In the genomic region with DNA sequence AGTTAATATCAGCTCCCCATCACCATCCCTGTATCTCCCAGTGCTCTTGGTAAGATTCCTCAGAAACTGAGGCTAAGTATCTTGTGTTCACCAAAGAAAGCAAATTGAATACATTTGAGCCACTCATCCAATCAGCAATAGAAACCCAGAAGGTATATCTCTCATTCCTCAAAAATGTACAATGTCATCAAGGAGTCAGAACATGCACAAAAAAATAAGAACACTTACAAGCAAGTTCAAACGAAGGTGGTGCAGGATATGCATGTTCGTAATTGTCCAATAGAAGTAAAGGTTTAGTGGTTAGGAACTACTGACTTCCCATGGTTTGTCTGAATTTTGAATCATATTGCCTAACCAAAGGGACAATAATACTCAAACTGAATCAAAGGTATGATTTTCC, we compare ENCODE assay signal across 27 cellular contexts. TPM values are rescaled to one million over a fixed set of nuclear protein-coding genes. Genes with fewer than 3 reads are reported as not detected.
"Had no signal": no experiment of that assay in that cellular context is flagged by ENCODE, and none has a peak within 500 bp of the region (broad histone marks: within the 10 kb centered on the region; RNA-seq: fewer than 3 reads in every experiment).

No MANE protein-coding gene starts in this region.

- H3K4me3 ChIP-seq: heart right ventricle, hepatocyte, left lung, lower lobe of right lung, neural progenitor cell, ovary, prostate gland, skin epidermis, tibial nerve, uterus had no signal

- FAIRE-seq: kidney had no signal

- H3K36me3 ChIP-seq: heart right ventricle, left lung, lower lobe of right lung, neural progenitor cell, neutrophil, ovary, prostate gland, uterus had no signal

- H3K9ac ChIP-seq: neural progenitor cell had no signal

- H3K4me2 ChIP-seq: hepatocyte, neural progenitor cell had no signal

- H3K9me3 ChIP-seq: heart right ventricle, left lung, lower lobe of right lung, neutrophil, ovary, prostate gland, tibial nerve, uterus had no signal

- H3K4me1 ChIP-seq: neural progenitor cell, prostate gland, uterus had no signal

- H3K27ac ChIP-seq: heart right ventricle, hepatocyte, left lung, lower lobe of right lung, neural progenitor cell, neutrophil, ovary, prostate gland, skin epidermis, uterus had no signal

- H3K79me2 ChIP-seq: hepatocyte had no signal

- DNase-seq: heart right ventricle; kidney; left colon; left lung; lower lobe of right lung; mesendoderm; naive B cell; natural killer cell; nephron progenitor cell; ovary; posterior cingulate gyrus; retina; right cardiac atrium; stimulated activated CD4-positive, alpha-beta T cell treated with anti-CD3 and anti-CD28 coated beads, Interleukin-12 subunit alpha, Interleukin-12 subunit beta, amount 100 ng/mL, for 4 hours; stimulated activated CD4-positive, alpha-beta T cell treated with anti-CD3 and anti-CD28 coated beads, Interleukin-15, amount 100 ng/mL, for 24 hours; stimulated activated CD4-positive, alpha-beta T cell treated with anti-CD3 and anti-CD28 coated beads, Interleukin-4, amount 100 ng/mL, for 24 hours; stimulated activated naive CD4-positive, alpha-beta T cell treated with Interleukin-2 at 50 U/mL for 16 hours; stimulated activated naive CD8-positive, alpha-beta T cell treated with anti-CD3 and anti-CD28 coated beads, Interleukin-15, amount 100 ng/mL, for 72 hours; substantia nigra; uterus had no signal

- H3K27me3 ChIP-seq: hepatocyte, left lung, ovary, tibial nerve, uterus had no signal

- H2AFZ ChIP-seq: hepatocyte, neural progenitor cell had no signal

RNA-seq across cellular contexts. Expression of a gene that starts 24.3 kb away (rescaled TPM):
- total RNA-seq: mononuclear cell, natural killer cell had no signal
